ENCODE assay signal across 19 cellular contexts in the genomic region with DNA sequence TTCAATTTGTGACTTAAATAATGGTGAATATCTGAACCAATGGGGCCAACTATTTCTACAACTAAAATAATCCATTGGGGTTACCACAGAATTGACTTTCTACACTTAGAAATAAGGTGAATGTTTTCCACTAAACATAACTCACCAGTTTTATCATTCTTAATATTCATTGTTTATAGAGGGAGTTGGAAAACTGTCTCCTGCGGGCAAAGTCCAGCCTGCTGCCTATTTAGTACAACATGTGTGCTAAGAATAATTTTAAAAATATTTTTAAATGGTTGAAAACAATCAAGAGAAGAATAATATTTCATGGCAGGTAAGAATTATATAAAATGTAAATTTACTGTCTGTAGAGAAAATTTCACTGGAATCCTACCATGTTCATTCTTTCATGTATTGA.
"Had no signal": no experiment of that assay in that cellular context is flagged by ENCODE, and none has a peak within 500 bp of the region (broad histone marks: within the 10 kb centered on the region; RNA-seq: fewer than 3 reads in every experiment).

No MANE protein-coding gene starts in this region.

- H3K36me3 ChIP-seq: esophagus muscularis mucosa, gastroesophageal sphincter, heart left ventricle, left ventricle myocardium inferior, lower lobe of right lung had no signal

- DNase-seq: dermis blood vessel endothelial cell; dorsolateral prefrontal cortex; effector CD4-positive, alpha-beta T cell; effector memory CD4-positive, alpha-beta T cell; foreskin keratinocyte; heart left ventricle; hippocampal formation; islet precursor cell; left cardiac atrium; left ventricle myocardium inferior; lower lobe of right lung; mesenchymal stem cell; mucosa of descending colon; naive B cell had no signal

- H3K27ac ChIP-seq: coronary artery, dorsolateral prefrontal cortex, esophagus muscularis mucosa, foreskin keratinocyte, gastroesophageal sphincter, heart left ventricle, left ventricle myocardium inferior, lower lobe of right lung had no signal

- H3K27me3 ChIP-seq: dorsolateral prefrontal cortex, esophagus muscularis mucosa, foreskin keratinocyte, gastroesophageal sphincter, heart left ventricle had no signal

- H3K4me3 ChIP-seq: coronary artery, dorsolateral prefrontal cortex, esophagus muscularis mucosa, gastroesophageal sphincter, heart left ventricle, left ventricle myocardium inferior, lower lobe of right lung, mucosa of descending colon had no signal

- H3K4me1 ChIP-seq: esophagus muscularis mucosa, foreskin keratinocyte, gastroesophageal sphincter, heart left ventricle, left ventricle myocardium inferior, lower lobe of right lung had no signal

- H3K9me3 ChIP-seq: esophagus muscularis mucosa, gastroesophageal sphincter, heart left ventricle, left ventricle myocardium inferior, lower lobe of right lung, mucosa of descending colon had no signal

- ATAC-seq: foreskin keratinocyte, gastroesophageal sphincter, heart left ventricle, left cardiac atrium, lower lobe of right lung, mucosa of descending colon had no signal

- FAIRE-seq: endothelial cell of umbilical vein, frontal cortex had no signal
